Comparison of ENCODE assay signal across 24 cellular contexts in the genomic region with DNA sequence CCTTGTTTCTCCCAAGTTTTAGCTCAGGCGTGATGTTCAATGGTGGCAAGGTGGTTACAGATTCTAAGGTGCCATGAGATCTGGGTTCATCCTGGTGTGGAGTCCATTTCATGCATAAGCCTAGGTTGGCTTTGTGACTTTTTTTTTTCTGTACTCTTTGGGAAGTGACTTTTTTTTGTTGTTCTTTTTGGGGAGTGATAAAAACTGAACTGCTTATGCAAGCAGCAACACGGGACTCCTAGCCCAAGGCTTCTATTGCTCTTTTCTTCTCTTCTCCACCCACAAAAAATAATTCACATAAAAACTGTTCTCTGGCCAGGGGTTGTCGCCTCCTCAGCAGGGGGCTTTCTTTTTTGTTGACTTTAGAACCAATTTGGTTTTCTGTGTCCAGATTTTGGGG. TPM values are rescaled to one million over a fixed set of nuclear protein-coding genes. Genes with fewer than 3 reads are reported as not detected.
"Had no signal": no experiment of that assay in that cellular context is flagged by ENCODE, and none has a peak within 500 bp of the region (broad histone marks: within the 10 kb centered on the region; RNA-seq: fewer than 3 reads in every experiment).

No MANE protein-coding gene starts in this region.

- DNase-seq: effector CD4-positive, alpha-beta T cell; endodermal cell; erythroblast; foreskin melanocyte; head of caudate nucleus; kidney; left cardiac atrium; left ventricle myocardium superior; mesenchymal stem cell; naive thymus-derived CD8-positive, alpha-beta T cell; occipital lobe; psoas muscle; retina; right lobe of liver; stimulated activated CD4-positive, alpha-beta T cell treated with anti-CD3 and anti-CD28 coated beads, Interleukin-4, amount 100 ng/mL, for 1 hour; stimulated activated CD8-positive, alpha-beta memory T cell treated with anti-CD3 and anti-CD28 coated beads, Interleukin-4, amount 100 ng/mL, for 48 hours; tibial artery; upper lobe of right lung had no signal

- H3K9me3 ChIP-seq: psoas muscle, right lobe of liver, upper lobe of right lung, vagina had no signal

- H3K36me3 ChIP-seq: right lobe of liver, tibial artery, upper lobe of right lung, vagina had no signal

- H3K27me3 ChIP-seq: hepatocyte, right lobe of liver, tibial artery, upper lobe of right lung, vagina had no signal

- H3K79me2 ChIP-seq: hepatocyte had no signal

- H3K36me3 Mint-ChIP-seq: naive thymus-derived CD8-positive, alpha-beta T cell; stimulated activated effector memory CD8-positive, alpha-beta T cell treated with anti-CD3 and anti-CD28 coated beads, Interleukin-12 subunit alpha, Interleukin-12 subunit beta, amount 100 ng/mL, for 72 hours had no signal

- H3K27ac Mint-ChIP-seq: endodermal cell; naive thymus-derived CD8-positive, alpha-beta T cell; stimulated activated effector memory CD8-positive, alpha-beta T cell treated with anti-CD3 and anti-CD28 coated beads, Interleukin-12 subunit alpha, Interleukin-12 subunit beta, amount 100 ng/mL, for 72 hours; stimulated activated naive CD8-positive, alpha-beta T cell treated with anti-CD3 and anti-CD28 coated beads, Interleukin-15, Interleukin-2, amounts not matched to agents 100 ng/mL and 50 ng/mL, for 24 hours had no signal

- ATAC-seq: left cardiac atrium; left ventricle myocardium superior; naive thymus-derived CD8-positive, alpha-beta T cell; psoas muscle; right lobe of liver; stimulated activated effector memory CD8-positive, alpha-beta T cell treated with anti-CD3 and anti-CD28 coated beads, Interleukin-12 subunit alpha, Interleukin-12 subunit beta, amount 100 ng/mL, for 72 hours; upper lobe of right lung had no signal

- H3K4me1 Mint-ChIP-seq: stimulated activated effector memory CD8-positive, alpha-beta T cell treated with anti-CD3 and anti-CD28 coated beads, Interleukin-12 subunit alpha, Interleukin-12 subunit beta, amount 100 ng/mL, for 72 hours had no signal

- H3K4me3 ChIP-seq: coronary artery, hepatocyte, lung, psoas muscle, right lobe of liver, tibial artery, upper lobe of right lung, vagina had no signal

- H3K4me3 Mint-ChIP-seq: endodermal cell; naive thymus-derived CD8-positive, alpha-beta T cell; stimulated activated effector memory CD8-positive, alpha-beta T cell treated with anti-CD3 and anti-CD28 coated beads, Interleukin-12 subunit alpha, Interleukin-12 subunit beta, amount 100 ng/mL, for 72 hours; stimulated activated naive CD8-positive, alpha-beta T cell treated with anti-CD3 and anti-CD28 coated beads, Interleukin-15, Interleukin-2, amounts not matched to agents 100 ng/mL and 50 ng/mL, for 24 hours had no signal

- H3K27ac ChIP-seq: coronary artery, hepatocyte, psoas muscle, right lobe of liver, tibial artery, upper lobe of right lung, vagina had no signal

- H3K4me1 ChIP-seq: right lobe of liver had no signal

- H3K4me2 ChIP-seq: hepatocyte had no signal

- H2AFZ ChIP-seq: hepatocyte had no signal

RNA-seq across cellular contexts. Expression of gene STC2, which starts 15.4 kb away (rescaled TPM):
- total RNA-seq: naive thymus-derived CD8-positive, alpha-beta T cell had no signal
- polyA plus RNA-seq: naive thymus-derived CD8-positive, alpha-beta T cell had no signal
